Comparison of ENCODE assay signal across 1 cellular context in the genomic region with DNA sequence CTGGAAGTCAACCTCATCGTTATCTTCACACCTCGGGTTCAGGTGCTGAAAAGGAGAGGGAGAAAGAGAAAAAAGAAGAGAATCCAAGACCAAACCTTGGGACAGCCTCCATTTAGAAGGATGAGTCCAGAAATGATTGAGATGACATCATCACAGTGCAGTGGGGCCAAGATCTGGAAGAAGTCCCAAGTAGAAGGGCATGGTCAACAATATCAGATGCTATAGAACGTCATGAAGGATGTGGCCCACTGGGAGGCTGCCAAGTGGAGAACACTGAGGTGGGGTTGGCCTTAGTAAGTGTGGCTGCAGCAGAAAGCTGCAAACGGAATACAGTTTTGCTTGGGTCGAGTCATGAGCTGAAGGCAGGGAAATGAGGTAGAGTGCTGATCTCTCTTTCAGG.
TF ChIP-seq lines count a peak whose summit lies in the region.

No MANE protein-coding gene starts in this region.

TF ChIP-seq in IMR-90, 13 proteins besides CTCF, POLR2A, EP300 and RAD21:
- no peak for TF ChIP-seq RCOR1 (IDR thresholded peaks at IDR 0.05; ENCODE audit: insufficient replicate concordance, low read length)
